ENCODE assay signal across 16 cellular contexts in the genomic region with DNA sequence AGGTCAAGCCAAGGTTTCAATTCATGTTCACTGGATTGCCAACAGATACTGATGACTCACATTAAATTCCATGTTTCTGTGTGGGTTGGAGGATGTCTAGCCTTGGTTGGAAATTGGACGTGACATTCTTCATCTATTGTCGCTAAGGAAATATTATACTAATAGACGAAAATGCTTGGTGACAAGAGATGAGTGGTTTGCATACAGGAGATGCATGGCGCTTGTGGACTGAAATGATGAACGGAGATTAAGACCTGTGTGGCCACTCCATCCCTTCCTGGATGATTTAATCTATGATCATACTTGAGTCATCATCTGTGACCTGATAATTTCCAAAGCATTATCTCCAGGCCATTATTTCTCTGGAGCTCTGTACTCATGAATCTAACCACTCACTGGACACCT.
DNase-seq lines count a peak whose midpoint lies in the region; ATAC-seq, FAIRE-seq and TF ChIP-seq lines count a peak whose summit lies in the region.
"Had no signal": no experiment of that assay in that cellular context is flagged by ENCODE, and none has a peak within 500 bp of the region (broad histone marks: within the 10 kb centered on the region; RNA-seq: fewer than 3 reads in every experiment).

No MANE protein-coding gene starts in this region.

- H3K36me3 ChIP-seq in endothelial cell of umbilical vein (ENCODE audit: control insufficient read depth in 2 of 2, extremely low read depth in 1 of 2, insufficient read depth in 2 of 2, low read length in 2 of 2) = no peaks in the 10 kb centered on the region
- H3K36me3 ChIP-seq: BLaER1 treated with 17β-estradiol and CSF1 and Interleukin-3, amounts not matched to agents 10 nM and 100 nM; HAP-1; Peyer's patch had no signal

- H3K27me3 ChIP-seq in endothelial cell of umbilical vein (ENCODE audit: control insufficient read depth in 2 of 2, insufficient read depth in 2 of 2, low read length in 2 of 2) = peaks cover 0 to 2% of the 10 kb centered on the region in 2 experiments
- H3K27me3 ChIP-seq: BLaER1 treated with 17β-estradiol and CSF1 and Interleukin-3, amounts not matched to agents 10 nM and 100 nM; Peyer's patch had no signal

- no peak overlapping the region for H2AFZ ChIP-seq in endothelial cell of umbilical vein (ENCODE audit: low read depth, low read length)
- H2AFZ ChIP-seq: parathyroid adenoma had no signal

- H3K4me3 ChIP-seq in endothelial cell of umbilical vein (replicated peaks in 1 of 3; ENCODE audit: insufficient read depth in 1 of 3, low read depth in 1 of 3, low read length in 3 of 3) = no peak overlapping the region
- H3K4me3 ChIP-seq: BLaER1 treated with 17β-estradiol and CSF1 and Interleukin-3, amounts not matched to agents 10 nM and 100 nM; HAP-1; Peyer's patch had no signal

- ATAC-seq in esophagus mucosa = no peak
- ATAC-seq: stimulated activated naive B cell treated with anti-CD40 and anti-IgM and Interleukin-4, amounts not matched to agents 10 μg/mL and 1 μg/mL and 100 μg/mL, for 72 hours had no signal

- peak overlapping the region; percentile 33 for H3K4me2 ChIP-seq in endothelial cell of umbilical vein (ENCODE audit: insufficient read depth, low read length)
- H3K4me2 ChIP-seq: BLaER1 treated with 17β-estradiol and CSF1 and Interleukin-3, amounts not matched to agents 10 nM and 100 nM had no signal

- no peak for TF ChIP-seq CTCF in endothelial cell of umbilical vein (IDR thresholded peaks at IDR 0.05; ENCODE audit: extremely low read depth in 1 of 2, insufficient read depth in 1 of 2, low read depth in 1 of 2, low read length in 2 of 2)

- CTCF ChIA-PET in endothelial cell of umbilical vein (lab: Charles Lee) = interaction anchor here (1.0 to 3.5 kb wide), 6 partner anchors 9 to 238 kb away, joined by 3 to 20 read pairs (median 8); no protein-coding TSS in a partner anchor

- no TSS peak for BruUV-seq in endothelial cell of umbilical vein (replicated peaks; lab: Mats Ljungman, UMichigan)

- no peaks in the 10 kb centered on the region for H3K9me3 ChIP-seq in endothelial cell of umbilical vein (replicated peaks; ENCODE audit: control insufficient read depth, insufficient read depth, low read length)
- H3K9me3 ChIP-seq: BLaER1 treated with 17β-estradiol and CSF1 and Interleukin-3, amounts not matched to agents 10 nM and 100 nM; HAP-1; Peyer's patch had no signal

- H3K27ac ChIP-seq in endothelial cell of umbilical vein (ENCODE audit: insufficient read depth, low read depth, low read length) = no peak overlapping the region
- H3K27ac ChIP-seq: BLaER1 treated with 17β-estradiol and CSF1 and Interleukin-3, amounts not matched to agents 10 nM and 100 nM; HL-60; parathyroid adenoma; Peyer's patch had no signal

- no peak overlapping the region for H3K9ac ChIP-seq in endothelial cell of umbilical vein (replicated peaks; ENCODE audit: extremely low read depth, insufficient read depth, low read length)
- H3K9ac ChIP-seq: BLaER1 treated with 17β-estradiol and CSF1 and Interleukin-3, amounts not matched to agents 10 nM and 100 nM; parathyroid adenoma had no signal

- no peaks in the 10 kb centered on the region for H3K79me2 ChIP-seq in endothelial cell of umbilical vein (ENCODE audit: control insufficient read depth, insufficient read depth, low read length)
- H3K79me2 ChIP-seq: parathyroid adenoma had no signal

- no peaks in the 10 kb centered on the region for H3K9me1 ChIP-seq in endothelial cell of umbilical vein (replicated peaks; ENCODE audit: control insufficient read depth, extremely low read depth, insufficient read depth, low read length)

- H3K4me1 ChIP-seq in endothelial cell of umbilical vein (ENCODE audit: control insufficient read depth, extremely low read depth, insufficient read depth, low read length) = peaks cover 7% of the 10 kb centered on the region
- H3K4me1 ChIP-seq: HAP-1, parathyroid adenoma, Peyer's patch had no signal

- no peaks in the 10 kb centered on the region for H4K20me1 ChIP-seq in endothelial cell of umbilical vein (replicated peaks; ENCODE audit: control insufficient read depth, extremely low read depth, insufficient read depth, low read length)
- H4K20me1 ChIP-seq: BLaER1 treated with 17β-estradiol and CSF1 and Interleukin-3, amounts not matched to agents 10 nM and 100 nM had no signal

- peak; percentile 72 for FAIRE-seq in endothelial cell of umbilical vein (lab: Jason Lieb, UNC)
- FAIRE-seq: G401.6 had no signal

- intact Hi-C loops in endothelial cell of umbilical vein (cut with micrococcal nuclease) = no loop called here

- peak; percentile 81 for DNase-seq in EH (ENCODE audit: low read depth)
- peak; percentile 81 for DNase-seq in RPMI7951 (ENCODE audit: low read depth)
- peak; percentile 64 for DNase-seq in endothelial cell of umbilical vein (ENCODE audit: low read depth, low spot score)
- DNase-seq in non-pigmented ciliary epithelial cell (ENCODE audit: low read depth) = peak; percentile 64
- DNase-seq in T-helper 1 cell = no peak
- DNase-seq in OCI-M1 (lab: John Stamatoyannopoulos, UW) = no peak
- no peak for DNase-seq in NCI-H2081 (lab: John Stamatoyannopoulos, UW)
- DNase-seq: activated CD4-positive, alpha-beta T cell treated with anti-CD3 and anti-CD28 coated beads, Interleukin-2, amount 50 U/mL, for 1 hour; Peyer's patch; stimulated activated naive B cell treated with anti-CD40 and anti-IgM and Interleukin-4, amounts not matched to agents 10 μg/mL and 1 μg/mL and 100 μg/mL, for 72 hours had no signal

- dilution Hi-C loops in endothelial cell of umbilical vein (cut with MboI; ENCODE audit: extremely low pct_ligation_motif_present, low sequenced_read_pairs) = no loop called here

- POLR2A ChIA-PET in endothelial cell of umbilical vein (lab: Charles Lee) = no interaction called here

- no peak for TF ChIP-seq POLR2A in endothelial cell of umbilical vein (IDR thresholded peaks at IDR 0.05; ENCODE audit: low read depth, low read length)

TF ChIP-seq in endothelial cell of umbilical vein, 7 proteins besides CTCF, POLR2A, EP300 and RAD21:
- TF ChIP-seq FOS (IDR thresholded peaks at IDR 0.05; ENCODE audit: borderline replicate concordance, insufficient read depth, low read length) (peak; percentile 36), EZH2 (IDR thresholded peaks at IDR 0.05; ENCODE audit: borderline replicate concordance, low read depth, low read length, severe bottlenecking) (no peak), JUN (IDR thresholded peaks at IDR 0.05; ENCODE audit: borderline replicate concordance, insufficient read depth, insufficient read length, low read depth) (no peak), MYC (IDR thresholded peaks at IDR 0.05; ENCODE audit: low read depth, low read length) (no peak), POLR2AphosphoS5 (IDR thresholded peaks at IDR 0.05; ENCODE audit: insufficient read depth, low read depth, low read length) (no peak), GATA2 (IDR thresholded peaks at IDR 0.05; ENCODE audit: insufficient read depth, insufficient read length, low read depth, low read length) (peak; percentile 67)
- TF ChIP-seq, protein P1, sequence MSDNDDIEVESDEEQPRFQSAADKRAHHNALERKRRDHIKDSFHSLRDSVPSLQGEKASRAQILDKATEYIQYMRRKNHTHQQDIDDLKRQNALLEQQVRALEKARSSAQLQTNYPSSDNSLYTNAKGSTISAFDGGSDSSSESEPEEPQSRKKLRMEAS (IDR thresholded peaks at IDR 0.05; ENCODE audit: insufficient read depth, insufficient read length) = no peak

Comparison
In these comparisons a context has a peak if more than half of its experiments do, and no peak if none do; other contexts are left out.
1. DNase-seq: peak in EH (single experiment), RPMI7951 (single experiment), endothelial cell of umbilical vein (single experiment) and non-pigmented ciliary epithelial cell (single experiment); none in T-helper 1 cell (0 of 5), OCI-M1 (single experiment) and NCI-H2081 (0 of 2).